1 cellular context compared by ENCODE assay signal in genomic region chr7:101856488-101857357, GRCh38.
TF ChIP-seq lines count a peak whose summit lies in the region.

No MANE protein-coding gene starts in this region.

TF ChIP-seq in HepG2, 621 proteins besides CTCF, POLR2A, EP300 and RAD21 (continued from another document and continues in another):
- TF ChIP-seq ZNF672 (CRISPR knock-in tag; IDR thresholded peaks at IDR 0.05) (no peak), EHMT2 (IDR thresholded peaks at IDR 0.05; ENCODE audit: borderline replicate concordance, low read depth, low read length) (no peak), RFX5 (IDR thresholded peaks at IDR 0.05; ENCODE audit: low read depth, low read length) (no peak), ZNF816 (CRISPR knock-in tag; IDR thresholded peaks at IDR 0.05; ENCODE audit: borderline replicate concordance) (no peak; the same call in 1 of the 2 replicates), REL (CRISPR knock-in tag; conservative IDR thresholded peaks at IDR 0.05) (no peak), ZNF512 (CRISPR knock-in tag; IDR thresholded peaks at IDR 0.05) (no peak), FLYWCH1 (CRISPR knock-in tag; IDR thresholded peaks at IDR 0.05) (no peak), ZSCAN21 (CRISPR knock-in tag; IDR thresholded peaks at IDR 0.05; ENCODE audit: borderline replicate concordance) (no peak; the same call in 1 of the 2 replicates), RBFOX2 (IDR thresholded peaks at IDR 0.05; ENCODE audit: low read depth, low read length) (no peak), ZFP1 (CRISPR knock-in tag; IDR thresholded peaks at IDR 0.05) (no peak; the same call in 1 of the 2 replicates), HNF1B (CRISPR knock-in tag; IDR thresholded peaks at IDR 0.05) (peak; percentile 89), LCORL (IDR thresholded peaks at IDR 0.05) (peak; percentile 76; the same call in 1 of the 2 replicates), LCORL (CRISPR knock-in tag; IDR thresholded peaks at IDR 0.05) (peak; percentile 100), YY1 (IDR thresholded peaks at IDR 0.05; ENCODE audit: insufficient read depth, insufficient replicate concordance, low read depth, low read length) (peak; percentile 86), ZZZ3 (CRISPR knock-in tag; IDR thresholded peaks at IDR 0.05; ENCODE audit: borderline replicate concordance) (no peak), SATB2 (CRISPR knock-in tag; IDR thresholded peaks at IDR 0.05) (no peak), SIX1 (CRISPR knock-in tag; IDR thresholded peaks at IDR 0.05; ENCODE audit: borderline replicate concordance) (no peak), ZFP62 (CRISPR knock-in tag; IDR thresholded peaks at IDR 0.05) (no peak), GATA4 (IDR thresholded peaks at IDR 0.05; ENCODE audit: borderline replicate concordance, low read depth) (no peak), ZNF30 (CRISPR knock-in tag; IDR thresholded peaks at IDR 0.05) (no peak), CC2D1A (CRISPR knock-in tag; IDR thresholded peaks at IDR 0.05) (no peak), PPARG (CRISPR knock-in tag; conservative IDR thresholded peaks at IDR 0.05) (0 out of 2 replicates have a peak, but pooled peaks have one; percentile 13), SIX4 (CRISPR knock-in tag; IDR thresholded peaks at IDR 0.05) (0 out of 2 replicates have a peak, but pooled peaks have one; percentile 35), ZNF33B (CRISPR knock-in tag; IDR thresholded peaks at IDR 0.05) (no peak), HMGA1 (CRISPR knock-in tag; conservative IDR thresholded peaks at IDR 0.05) (no peak), MED8 (CRISPR knock-in tag; IDR thresholded peaks at IDR 0.05; ENCODE audit: insufficient replicate concordance) (no peak), ZNF724P (CRISPR knock-in tag; IDR thresholded peaks at IDR 0.05; ENCODE audit: borderline replicate concordance) (no peak), DRAP1 (CRISPR knock-in tag; IDR thresholded peaks at IDR 0.05) (peak; percentile 56), MAFG (CRISPR knock-in tag; IDR thresholded peaks at IDR 0.05) (no peak), MLLT10 (CRISPR knock-in tag; IDR thresholded peaks at IDR 0.05) (no peak), TP53 (CRISPR knock-in tag; conservative IDR thresholded peaks at IDR 0.05) (peak; percentile 24; the same call in 1 of the 2 replicates), ZNF564 (CRISPR knock-in tag; IDR thresholded peaks at IDR 0.05) (no peak), FOXA3 (CRISPR knock-in tag; IDR thresholded peaks at IDR 0.05) (0 out of 2 replicates have a peak, but pooled peaks have one; percentile 49), SRF (IDR thresholded peaks at IDR 0.05; ENCODE audit: low read depth, low read length) (0 out of 2 replicates have a peak, but pooled peaks have one; percentile 18), ZBTB26 (CRISPR knock-in tag; IDR thresholded peaks at IDR 0.05; ENCODE audit: borderline replicate concordance) (peak; percentile 44; the same call in 1 of the 2 replicates), GLMP (CRISPR knock-in tag; IDR thresholded peaks at IDR 0.05; ENCODE audit: borderline replicate concordance) (no peak), AKNA (CRISPR knock-in tag; IDR thresholded peaks at IDR 0.05; ENCODE audit: borderline replicate concordance) (no peak), FOXJ3 (CRISPR knock-in tag; IDR thresholded peaks at IDR 0.05; ENCODE audit: borderline replicate concordance) (no peak), RXRA (CRISPR knock-in tag; IDR thresholded peaks at IDR 0.05) (peak; percentile 75; the same call in 1 of the 2 replicates), ZFP37 (CRISPR knock-in tag; IDR thresholded peaks at IDR 0.05; ENCODE audit: borderline replicate concordance) (no peak), ZNF260 (CRISPR knock-in tag; IDR thresholded peaks at IDR 0.05; ENCODE audit: borderline replicate concordance, low read depth) (no peak), ZBTB25 (CRISPR knock-in tag; IDR thresholded peaks at IDR 0.05) (peak; percentile 76), ZNF788 (CRISPR knock-in tag; IDR thresholded peaks at IDR 0.05; ENCODE audit: borderline replicate concordance) (peak; percentile 51; the same call in 1 of the 2 replicates), FOXP1 (IDR thresholded peaks at IDR 0.05) (no peak), FOXP1 (CRISPR knock-in tag; IDR thresholded peaks at IDR 0.05) (no peak), MAZ (IDR thresholded peaks at IDR 0.05; ENCODE audit: borderline replicate concordance, low read depth, low read length) (peak; percentile 70; the same call in 1 of the 2 replicates), MAZ (CRISPR knock-in tag; IDR thresholded peaks at IDR 0.05; ENCODE audit: low read depth) (peak; percentile 82), PAX8 (CRISPR knock-in tag; IDR thresholded peaks at IDR 0.05; ENCODE audit: borderline replicate concordance) (no peak), ATRX (CRISPR knock-in tag; IDR thresholded peaks at IDR 0.05; ENCODE audit: borderline replicate concordance) (no peak), FOXK1 (CRISPR knock-in tag; IDR thresholded peaks at IDR 0.05; ENCODE audit: borderline replicate concordance, low read depth) (peak; percentile 43; the same call in 1 of the 2 replicates), ZNF530 (CRISPR knock-in tag; IDR thresholded peaks at IDR 0.05; ENCODE audit: low read depth) (no peak), ZMYM2 (CRISPR knock-in tag; IDR thresholded peaks at IDR 0.05) (no peak), ONECUT2 (CRISPR knock-in tag; IDR thresholded peaks at IDR 0.05) (no peak), MATR3 (CRISPR knock-in tag; IDR thresholded peaks at IDR 0.05) (no peak), FOSL1 (CRISPR knock-in tag; IDR thresholded peaks at IDR 0.05; ENCODE audit: borderline replicate concordance) (no peak), ZNF18 (CRISPR knock-in tag; IDR thresholded peaks at IDR 0.05; ENCODE audit: insufficient replicate concordance) (peak; percentile 96), NR2F6 (IDR thresholded peaks at IDR 0.05) (0 out of 2 replicates have a peak, but pooled peaks have one; percentile 24), NR2F6 (CRISPR knock-in tag; IDR thresholded peaks at IDR 0.05) (peak; percentile 35; the same call in 1 of the 2 replicates), SCMH1 (CRISPR knock-in tag; IDR thresholded peaks at IDR 0.05; ENCODE audit: borderline replicate concordance) (no peak), ZNF75D (CRISPR knock-in tag; IDR thresholded peaks at IDR 0.05; ENCODE audit: borderline replicate concordance) (no peak), ZNF775 (CRISPR knock-in tag; IDR thresholded peaks at IDR 0.05; ENCODE audit: borderline replicate concordance) (no peak)
